In genomic region chr10:13238271-13239077, GRCh38 we compare ENCODE assay signal across 1 cellular context.
TF ChIP-seq lines count a peak whose summit lies in the region.

No MANE protein-coding gene starts in this region.

TF ChIP-seq in A549, 52 proteins besides CTCF, POLR2A, EP300 and RAD21 (continued from another document):
- TF ChIP-seq HMGXB4 (CRISPR knock-in tag; IDR thresholded peaks at IDR 0.05; ENCODE audit: borderline replicate concordance) = no peak
- TF ChIP-seq ZFP36 (IDR thresholded peaks at IDR 0.05; ENCODE audit: borderline replicate concordance, partially characterized antibody) = no peak
- TF ChIP-seq CBX8 (IDR thresholded peaks at IDR 0.05) = no peak
- TF ChIP-seq HES2 (IDR thresholded peaks at IDR 0.05) = no peak
- no peak for TF ChIP-seq KDM1A (IDR thresholded peaks at IDR 0.05; ENCODE audit: low read depth)
- no peak for TF ChIP-seq MAX (IDR thresholded peaks at IDR 0.05)
- TF ChIP-seq ELK1 (IDR thresholded peaks at IDR 0.05; ENCODE audit: low read depth, low read length) = no peak
- TF ChIP-seq EHF (CRISPR knock-in tag; IDR thresholded peaks at IDR 0.05) = no peak
- TF ChIP-seq CEBPB (IDR thresholded peaks at IDR 0.05) = no peak
- TF ChIP-seq HOXB13 (CRISPR knock-in tag; IDR thresholded peaks at IDR 0.05; ENCODE audit: low read depth) = no peak
